Comparison of ENCODE assay signal across 27 cellular contexts in the genomic region with DNA sequence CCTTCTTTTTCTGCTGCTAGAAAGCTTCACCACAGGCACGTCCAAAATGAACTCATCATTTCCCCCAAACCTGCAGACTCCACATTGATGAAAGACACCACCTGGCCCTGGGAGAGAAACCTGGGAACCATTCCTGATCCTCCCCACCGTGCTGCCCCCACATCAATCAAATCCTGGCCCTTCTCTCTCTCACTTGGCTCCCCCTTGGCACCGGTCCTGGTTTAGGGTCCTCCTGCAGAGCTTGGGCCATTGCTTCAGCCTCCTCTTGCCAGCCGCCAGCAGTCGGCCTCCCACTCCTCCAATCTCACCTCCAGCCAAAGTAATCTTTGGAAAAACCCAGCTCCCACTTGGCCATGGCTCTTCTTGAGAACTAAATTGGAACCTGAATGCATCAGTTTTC. TPM values are rescaled to one million over a fixed set of nuclear protein-coding genes. Genes with fewer than 3 reads are reported as not detected.
DNase-seq lines count a peak whose midpoint lies in the region; ATAC-seq and TF ChIP-seq lines count a peak whose summit lies in the region.
"Had no signal": no experiment of that assay in that cellular context is flagged by ENCODE, and none has a peak within 500 bp of the region (broad histone marks: within the 10 kb centered on the region; RNA-seq: fewer than 3 reads in every experiment).

No MANE protein-coding gene starts in this region.

- peak overlapping the region; percentile 10 for H2BK5ac ChIP-seq in IMR-90 (ENCODE audit: low read depth, low read length, poor library complexity, severe bottlenecking)
- no peak overlapping the region for H2BK5ac ChIP-seq in mesenchymal stem cell (ENCODE audit: low read depth, low read length, poor library complexity, severe bottlenecking)
- H2BK5ac ChIP-seq in mesendoderm (ENCODE audit: low read length) = no peak overlapping the region

- CTCF ChIA-PET in IMR-90 (lab: Yijun Ruan, JAX) = no interaction called here
- CTCF ChIA-PET in naive thymus-derived CD4-positive, alpha-beta T cell (lab: Charles Lee) = no interaction called here

- POLR2A ChIA-PET in IMR-90 (lab: Charles Lee; ENCODE audit: unreplicated experiment) = no interaction called here
- POLR2A ChIA-PET in naive thymus-derived CD4-positive, alpha-beta T cell (lab: Charles Lee) = no interaction called here

- H3K27ac Mint-ChIP-seq in naive thymus-derived CD4-positive, alpha-beta T cell = no peak overlapping the region
- H3K27ac Mint-ChIP-seq: activated CD4-positive, alpha-beta T cell treated with anti-CD3 and anti-CD28 coated beads, Interleukin-2, amount 10 ng/mL, durations not matched to agents 24 days and 14 days; activated naive CD4-positive, alpha-beta T cell treated with anti-CD3 and anti-CD28 coated beads, Interleukin-2, amount 50 U/mL, for 24 hours; effector memory CD8-positive, alpha-beta T cell; memory B cell had no signal

- WGBS in IMR-90 (ENCODE audit: extremely low coverage in 2 of 2, insufficient read length in 1 of 2), 2 experiments = 79% methylated on average over 5 of the region's 5 CpGs; no CpG with 5 or more reads in 1 of the 2 experiments
- 98% methylated on average over 5 of the region's 5 CpGs for WGBS in mesenchymal stem cell
- WGBS in stomach, 5 donors = 74 to 90% (median 84%) methylated on average over 5 of the region's 5 CpGs
- no CpG with 5 or more reads among the region's 5 CpGs for WGBS in mesendoderm (ENCODE audit: extremely low coverage, insufficient coverage, low lambda C conversion rate)

- peak overlapping the region; percentile 85 for H3K4ac ChIP-seq in IMR-90 (ENCODE audit: low read depth, low read length)
- H3K4ac ChIP-seq in mesenchymal stem cell (ENCODE audit: low read depth in 1 of 2, low read length in 2 of 2) = no peak overlapping the region
- H3K4ac ChIP-seq in mesendoderm (ENCODE audit: low read depth, low read length) = no peak overlapping the region

- in situ Hi-C loops in IMR-90 (cut with MboI; ENCODE audit: low sequenced_read_pairs) = loop anchor here (5.0 kb wide), 2 partner anchors 55 to 100 kb away; no protein-coding TSS in a partner anchor

- H2BK15ac ChIP-seq in IMR-90 (ENCODE audit: low read depth, low read length) (peak overlapping the region; percentile 85; the same call in 2 of the 3 replicates), mesenchymal stem cell (ENCODE audit: low read depth, poor library complexity, severe bottlenecking) (peak overlapping the region; percentile 75), mesendoderm (replicated peaks; ENCODE audit: low read depth) (no peak overlapping the region)

- H3F3A ChIP-seq in MM.1S (ENCODE audit: insufficient read depth, low read length) = no peaks in the 10 kb centered on the region

- H3K36me3 Mint-ChIP-seq in naive thymus-derived CD4-positive, alpha-beta T cell = no peaks in the 10 kb centered on the region
- H3K36me3 Mint-ChIP-seq: activated naive CD4-positive, alpha-beta T cell treated with anti-CD3 and anti-CD28 coated beads, Interleukin-2, amount 50 U/mL, for 24 hours; IgD-negative memory B cell; memory B cell had no signal

- peaks cover 0 to 9% (median 1%) of the 10 kb centered on the region in 5 donors for H3K27me3 Mint-ChIP-seq in naive thymus-derived CD4-positive, alpha-beta T cell

- H3K18ac ChIP-seq in IMR-90 (ENCODE audit: low read depth, low read length) = peak overlapping the region; percentile 49
- H3K18ac ChIP-seq in mesenchymal stem cell (ENCODE audit: low read depth in 1 of 2, low read length in 2 of 2) = peak overlapping the region in 1 of 2 experiments; percentile 39
- H3K18ac ChIP-seq in mesendoderm (ENCODE audit: low read length) = no peak overlapping the region

- H2BK120ac ChIP-seq in IMR-90 (ENCODE audit: low read depth, low read length) (peak overlapping the region; percentile 94), mesenchymal stem cell (ENCODE audit: low read depth, low read length) (peak overlapping the region; percentile 50), mesendoderm (ENCODE audit: low read depth, low read length) (no peak overlapping the region)

- H3K9me3 ChIP-seq in IMR-90 (ENCODE audit: control insufficient read depth, insufficient read depth, low read length) (no peaks in the 10 kb centered on the region), ascending aorta (no peaks in the 10 kb centered on the region), mesenchymal stem cell (ENCODE audit: control insufficient read depth, low read length) (no peaks in the 10 kb centered on the region), stomach (no peaks in the 10 kb centered on the region), MM.1S (replicated peaks; ENCODE audit: insufficient read depth, low read length) (no peaks in the 10 kb centered on the region)
- H3K9me3 ChIP-seq in naive thymus-derived CD4-positive, alpha-beta T cell (ENCODE audit: control insufficient read depth in 2 of 3, low read length in 3 of 3) = no peaks in the 10 kb centered on the region
- H3K9me3 ChIP-seq: BLaER1, testis had no signal

- H2AFZ ChIP-seq in IMR-90 (replicated peaks; ENCODE audit: low read length, poor library complexity) = no peak overlapping the region
- H2AFZ ChIP-seq in mesenchymal stem cell (ENCODE audit: low read depth, low read length) = no peak overlapping the region
- H2AFZ ChIP-seq in MM.1S (ENCODE audit: low read length) = no peak overlapping the region

- H3K4me1 Mint-ChIP-seq in naive thymus-derived CD4-positive, alpha-beta T cell = no peaks in the 10 kb centered on the region
- H3K4me1 Mint-ChIP-seq: activated CD4-positive, alpha-beta T cell treated with anti-CD3 and anti-CD28 coated beads, Interleukin-2, amount 10 ng/mL, durations not matched to agents 24 days and 14 days; activated naive CD4-positive, alpha-beta T cell treated with anti-CD3 and anti-CD28 coated beads, Interleukin-2, amount 50 U/mL, for 24 hours; IgD-negative memory B cell; memory B cell had no signal

- peaks cover 35% of the 10 kb centered on the region for H3K4me1 ChIP-seq in IMR-90 (ENCODE audit: control insufficient read depth, insufficient read depth, low read length)
- H3K4me1 ChIP-seq in ascending aorta = peaks cover 11 to 28% of the 10 kb centered on the region in 2 donors
- peaks cover 10% of the 10 kb centered on the region for H3K4me1 ChIP-seq in mesenchymal stem cell (ENCODE audit: control insufficient read depth, insufficient read depth, low read depth, low read length)
- peaks cover 0 to 10% (median 5%) of the 10 kb centered on the region in 4 donors for H3K4me1 ChIP-seq in stomach
- no peaks in the 10 kb centered on the region for H3K4me1 ChIP-seq in naive thymus-derived CD4-positive, alpha-beta T cell (ENCODE audit: control insufficient read depth in 2 of 2, insufficient read depth in 2 of 2, low read length in 2 of 2)
- no peaks in the 10 kb centered on the region for H3K4me1 ChIP-seq in mesendoderm (ENCODE audit: control insufficient read depth, low read depth, low read length)
- H3K4me1 ChIP-seq in MM.1S (ENCODE audit: low read length) = no peaks in the 10 kb centered on the region
- H3K4me1 ChIP-seq: BLaER1, testis had no signal

- intact Hi-C loops in IMR-90 (cut with micrococcal nuclease) (no loop called here), ascending aorta (cut with DNase I) (loop anchor here (1.0 kb wide), 1 partner anchor 16 kb away; no protein-coding TSS in a partner anchor), stomach (cut with DNase I; ENCODE audit: low total_unique reads) (no loop called here)
- intact Hi-C loops in naive thymus-derived CD4-positive, alpha-beta T cell (cut with micrococcal nuclease) = no loop called here

- H3K9me1 ChIP-seq in IMR-90 (ENCODE audit: insufficient read depth, low read length) = peaks cover 34% of the 10 kb centered on the region

- H4K91ac ChIP-seq in IMR-90 (ENCODE audit: insufficient read depth, low read depth, low read length) (peak overlapping the region; percentile 80), mesenchymal stem cell (ENCODE audit: low read length) (peak overlapping the region; percentile 76)

- peak overlapping the region; percentile 17 to 86 for H2BK12ac ChIP-seq in mesenchymal stem cell (ENCODE audit: low read length in 2 of 2)

- H3K79me1 ChIP-seq in IMR-90 (ENCODE audit: low read depth in 1 of 2, low read length in 2 of 2) (no peaks in the 10 kb centered on the region), mesenchymal stem cell (replicated peaks; ENCODE audit: low read length, poor library complexity, severe bottlenecking) (no peaks in the 10 kb centered on the region), mesendoderm (ENCODE audit: low read length) (no peaks in the 10 kb centered on the region)

- BruUV-seq in IMR-90 (replicated peaks; lab: Mats Ljungman, UMichigan) = no TSS peak

- H3K79me2 ChIP-seq in mesendoderm (ENCODE audit: control insufficient read depth, insufficient read depth, low read length) (no peaks in the 10 kb centered on the region), MM.1S (ENCODE audit: low read length) (no peaks in the 10 kb centered on the region)

- peak overlapping the region in 1 of 2 experiments; percentile 73; a peak in 1 of 4 replicates for H4K8ac ChIP-seq in IMR-90 (ENCODE audit: low read depth in 2 of 2, low read length in 2 of 2)
- no peak overlapping the region for H4K8ac ChIP-seq in mesenchymal stem cell (ENCODE audit: low read length)
- H4K8ac ChIP-seq in mesendoderm (ENCODE audit: low read depth, low read length) = no peak overlapping the region

- H2AK5ac ChIP-seq in IMR-90 (ENCODE audit: low read depth, low read length) = peak overlapping the region; percentile 75
- H2AK5ac ChIP-seq in mesenchymal stem cell (ENCODE audit: low read length, severe bottlenecking) = no peak overlapping the region
- H2AK5ac ChIP-seq in mesendoderm (ENCODE audit: low read length) = no peak overlapping the region

- no peaks in the 10 kb centered on the region for H3K9me3 Mint-ChIP-seq in naive thymus-derived CD4-positive, alpha-beta T cell
- H3K9me3 Mint-ChIP-seq: activated CD4-positive, alpha-beta T cell treated with anti-CD3 and anti-CD28 coated beads, Interleukin-2, amount 10 ng/mL, durations not matched to agents 24 days and 14 days; activated naive CD4-positive, alpha-beta T cell treated with anti-CD3 and anti-CD28 coated beads, Interleukin-2, amount 50 U/mL, for 24 hours; effector memory CD8-positive, alpha-beta T cell; IgD-negative memory B cell; memory B cell had no signal

- TF ChIP-seq CTCF in IMR-90 (conservative IDR thresholded peaks at IDR 0.05; ENCODE audit: low read depth, low read length) (no peak), ascending aorta (IDR thresholded peaks at IDR 0.05) (no peak), stomach (IDR thresholded peaks at IDR 0.05) (no peak), MM.1S (IDR thresholded peaks at IDR 0.05; ENCODE audit: low read length) (no peak)

- peak overlapping the region; percentile 77 for H3K14ac ChIP-seq in IMR-90 (replicated peaks; ENCODE audit: low read depth, low read length)
- no peak overlapping the region for H3K14ac ChIP-seq in mesenchymal stem cell (ENCODE audit: low read length in 2 of 2)

- no peak overlapping the region for H3K9ac ChIP-seq in IMR-90 (ENCODE audit: low read depth, low read length)
- H3K9ac ChIP-seq in mesenchymal stem cell (ENCODE audit: low read length) = peak overlapping the region; percentile 60
- H3K9ac ChIP-seq in mesendoderm (ENCODE audit: low read length) = no peak overlapping the region
- no peak overlapping the region for H3K9ac ChIP-seq in MM.1S (ENCODE audit: low read length)
- H3K9ac ChIP-seq: BLaER1 had no signal

- H3K27ac ChIP-seq in IMR-90 (ENCODE audit: insufficient read depth, low read length) (peak overlapping the region; percentile 9; the same call in 1 of the 2 replicates), ascending aorta (peak overlapping the region; percentile 64 to 69), mesenchymal stem cell (ENCODE audit: low read length, poor library complexity, severe bottlenecking) (no peak overlapping the region), stomach (peak overlapping the region in 4 of 5 donors; percentile 54 to 85 (median 82)), mesendoderm (ENCODE audit: low read depth, low read length) (no peak overlapping the region), MM.1S (ENCODE audit: low read length) (no peak overlapping the region)
- no peak overlapping the region for H3K27ac ChIP-seq in naive thymus-derived CD4-positive, alpha-beta T cell (ENCODE audit: low read depth, low read length)
- H3K27ac ChIP-seq: BLaER1, testis had no signal

- TF ChIP-seq EP300 in stomach (IDR thresholded peaks at IDR 0.05) = no peak

- H3K9me2 ChIP-seq in MM.1S (replicated peaks; ENCODE audit: insufficient read depth, low read length) = no peaks in the 10 kb centered on the region

- H3K4me3 ChIP-seq in IMR-90 (ENCODE audit: insufficient read depth, low read depth, low read length) = no peak overlapping the region
- H3K4me3 ChIP-seq in ascending aorta = no peak overlapping the region
- H3K4me3 ChIP-seq in mesenchymal stem cell (ENCODE audit: insufficient read depth in 1 of 2, low read depth in 1 of 2, low read length in 2 of 2) = peak overlapping the region in 1 of 2 experiments; percentile 17
- no peak overlapping the region for H3K4me3 ChIP-seq in stomach
- H3K4me3 ChIP-seq in naive thymus-derived CD4-positive, alpha-beta T cell (ENCODE audit: low read length) = no peak overlapping the region
- H3K4me3 ChIP-seq in mesendoderm (ENCODE audit: low read length) = no peak overlapping the region
- H3K4me3 ChIP-seq in MM.1S (ENCODE audit: low read length) = no peak overlapping the region
- H3K4me3 ChIP-seq: BLaER1, testis had no signal

- no peak for ATAC-seq in IMR-90 (ENCODE audit: low read depth)
- ATAC-seq in naive thymus-derived CD4-positive, alpha-beta T cell = no peak
- ATAC-seq: effector memory CD8-positive, alpha-beta T cell; HCT116 had no signal

- H2AK9ac ChIP-seq in IMR-90 (replicated peaks; ENCODE audit: low read depth, low read length, poor library complexity) = peak overlapping the region; percentile 22

- no peak for TF ChIP-seq RAD21 in IMR-90 (IDR thresholded peaks at IDR 0.05; ENCODE audit: low read length)

- H3K4me3 Mint-ChIP-seq in naive thymus-derived CD4-positive, alpha-beta T cell = no peak overlapping the region
- H3K4me3 Mint-ChIP-seq: activated CD4-positive, alpha-beta T cell treated with anti-CD3 and anti-CD28 coated beads, Interleukin-2, amount 10 ng/mL, durations not matched to agents 24 days and 14 days; activated naive CD4-positive, alpha-beta T cell treated with anti-CD3 and anti-CD28 coated beads, Interleukin-2, amount 50 U/mL, for 24 hours; effector memory CD8-positive, alpha-beta T cell; IgD-negative memory B cell; memory B cell had no signal

- H3K27me3 ChIP-seq in IMR-90 (ENCODE audit: control insufficient read depth, insufficient read depth, low read length) (no peaks in the 10 kb centered on the region), ascending aorta (no peaks in the 10 kb centered on the region), mesenchymal stem cell (ENCODE audit: control insufficient read depth in 1 of 2, insufficient read depth in 1 of 2, low read length in 2 of 2) (no peaks in the 10 kb centered on the region), stomach (peaks cover 0 to 5% (median 0%) of the 10 kb centered on the region in 3 donors), mesendoderm (ENCODE audit: insufficient read depth, low read length, poor library complexity) (no peaks in the 10 kb centered on the region), MM.1S (replicated peaks; ENCODE audit: insufficient read depth, low read length) (peaks cover 96% of the 10 kb centered on the region)
- no peaks in the 10 kb centered on the region for H3K27me3 ChIP-seq in naive thymus-derived CD4-positive, alpha-beta T cell (ENCODE audit: control insufficient read depth in 2 of 2, insufficient read depth in 2 of 2, low read length in 2 of 2)
- H3K27me3 ChIP-seq: BLaER1, testis had no signal

- peak overlapping the region; percentile 95 for H2BK20ac ChIP-seq in IMR-90 (ENCODE audit: low read depth, low read length)

- DNase-seq in IMR-90 (no peak), ascending aorta (ENCODE audit: low spot score in 2 of 2) (no peak), mesenchymal stem cell (no peak), stomach (no peak), mesendoderm (no peak), MM.1S (no peak)
- DNase-seq in naive thymus-derived CD4-positive, alpha-beta T cell = no peak
- DNase-seq: activated CD4-positive, alpha-beta T cell treated with anti-CD3 and anti-CD28 coated beads, Interleukin-2, amount 10 ng/mL, durations not matched to agents 24 days and 14 days; aorta; central memory CD4-positive, alpha-beta T cell; DMS 273 treated with DMSO at 0.1 percent for 48 hours; effector memory CD8-positive, alpha-beta T cell; NCI-H146; NCI-H2107; NCI-H345; NCI-H748 treated with DMSO at 0.1 percent for 48 hours; SHP77 treated with DMSO at 0.1 percent for 48 hours; stimulated activated naive CD4-positive, alpha-beta T cell treated with Interleukin-2 at 50 U/mL for 16 hours; SW 1271; testis had no signal

- no peak overlapping the region for H3K56ac ChIP-seq in IMR-90 (ENCODE audit: extremely low read depth, insufficient read depth, low read length)
- no peak overlapping the region for H3K56ac ChIP-seq in mesendoderm (ENCODE audit: low read length)

- no peaks in the 10 kb centered on the region for H3K36me3 ChIP-seq in IMR-90 (ENCODE audit: control insufficient read depth, insufficient read depth, low read length)
- H3K36me3 ChIP-seq in ascending aorta = no peaks in the 10 kb centered on the region
- H3K36me3 ChIP-seq in mesenchymal stem cell (ENCODE audit: control insufficient read depth in 1 of 2, insufficient read depth in 2 of 2, low read depth in 1 of 2, low read length in 2 of 2) = no peaks in the 10 kb centered on the region
- H3K36me3 ChIP-seq in stomach = no peaks in the 10 kb centered on the region
- no peaks in the 10 kb centered on the region for H3K36me3 ChIP-seq in naive thymus-derived CD4-positive, alpha-beta T cell (ENCODE audit: control insufficient read depth in 2 of 3, insufficient read depth in 3 of 3, low read length in 3 of 3)
- H3K36me3 ChIP-seq in mesendoderm (ENCODE audit: control insufficient read depth, insufficient read depth, low read length) = no peaks in the 10 kb centered on the region
- H3K36me3 ChIP-seq in MM.1S (replicated peaks; ENCODE audit: insufficient read depth, low read length) = no peaks in the 10 kb centered on the region
- H3K36me3 ChIP-seq: BLaER1 had no signal

- H4K5ac ChIP-seq in IMR-90 (ENCODE audit: low read depth, low read length) = peak overlapping the region; percentile 44
- no peak overlapping the region for H4K5ac ChIP-seq in mesendoderm (ENCODE audit: low read length)

- H3K4me2 ChIP-seq in IMR-90 (ENCODE audit: low read depth, low read length) = no peak overlapping the region
- no peak overlapping the region for H3K4me2 ChIP-seq in mesenchymal stem cell (ENCODE audit: low read length, poor library complexity, severe bottlenecking)
- no peak overlapping the region for H3K4me2 ChIP-seq in mesendoderm (ENCODE audit: low read length)
- no peak overlapping the region for H3K4me2 ChIP-seq in MM.1S (ENCODE audit: low read depth, low read length)
- H3K4me2 ChIP-seq: BLaER1 had no signal

- no peak for TF ChIP-seq POLR2A in IMR-90 (IDR thresholded peaks at IDR 0.05; ENCODE audit: low read depth, low read length)
- no peak for TF ChIP-seq POLR2A in stomach (IDR thresholded peaks at IDR 0.05)

- H4K20me1 ChIP-seq in IMR-90 (ENCODE audit: insufficient read depth, low read length) (no peaks in the 10 kb centered on the region), MM.1S (ENCODE audit: insufficient read depth, low read length) (no peaks in the 10 kb centered on the region)
- H4K20me1 ChIP-seq: BLaER1 had no signal

- dilution Hi-C loops in IMR-90 (cut with HindIII; ENCODE audit: low sequenced_read_pairs, unreplicated experiment) = no loop called here

- 0 out of 2 replicates have a peak overlapping the region, but pooled peaks have one; percentile 16 for H3K23ac ChIP-seq in IMR-90 (ENCODE audit: low read depth, low read length)
- no peak overlapping the region for H3K23ac ChIP-seq in mesenchymal stem cell (ENCODE audit: low read length in 2 of 2)
- no peak overlapping the region for H3K23ac ChIP-seq in mesendoderm (ENCODE audit: low read length)

RNA-seq across cellular contexts. Expression of a gene that starts 38.5 kb away (rescaled TPM):
- total RNA-seq in IMR-90 (2012; rRNA removed) = 0.28 and 0.36 TPM in 2 replicates
- polyA plus RNA-seq in IMR-90 (2012; rRNA removed) = 0.29 and 0.50 TPM in 2 replicates
- 0.04 and 0.08 TPM in 2 replicates for polyA plus RNA-seq in IMR-90 (2012; cell fraction: cytosol; rRNA removed)
- 0.07 and 0.11 TPM in 2 replicates for polyA plus RNA-seq in IMR-90 (2012; cell fraction: nucleus; rRNA removed; ENCODE audit: low replicate concordance)
- not detected for total RNA-seq in ascending aorta
- polyA plus RNA-seq in mesenchymal stem cell (2013, experiment 1 of 2) = 0.41 TPM
- 0.41 TPM for polyA plus RNA-seq in mesenchymal stem cell (2013, experiment 2 of 2)
- 10 to 100 TPM in 1 of 5 donors, 1 to 10 TPM in 1, under 1 TPM in 2, not detected in 1; 0.45 to 13.0 (median 2.9) TPM for total RNA-seq in stomach
- polyA plus RNA-seq in stomach = under 1 TPM; 0.56 to 0.88 (median 0.76) TPM
- total RNA-seq in naive thymus-derived CD4-positive, alpha-beta T cell = 1 to 10 TPM in 2 of 5 experiments, under 1 TPM in 1, not detected in 2; 0.59 to 9.5 (median 1.4) TPM
- not detected for polyA plus RNA-seq in naive thymus-derived CD4-positive, alpha-beta T cell
- polyA plus RNA-seq in mesendoderm (2013, experiment 1 of 2) = 0.94 TPM
- polyA plus RNA-seq in mesendoderm (2013, experiment 2 of 2) = 1.1 TPM
- polyA plus RNA-seq: IgD-negative memory B cell had no signal

RNA-seq across cellular contexts. Expression of a gene that starts 38.6 kb away (rescaled TPM):
- total RNA-seq in IMR-90 (2012; rRNA removed) (not detected in 2 replicates), ascending aorta (not detected), stomach (not detected)
- polyA plus RNA-seq in IMR-90 (2012; rRNA removed) (not detected in 2 replicates), stomach (under 1 TPM in 1 of 3 donors, not detected in 2; 0.05 TPM)
- polyA plus RNA-seq in IMR-90 (2012; cell fraction: cytosol; rRNA removed) = not detected in 2 replicates
- not detected in 2 replicates for polyA plus RNA-seq in IMR-90 (2012; cell fraction: nucleus; rRNA removed; ENCODE audit: low replicate concordance)
- not detected for polyA plus RNA-seq in mesenchymal stem cell (2013, experiment 1 of 2)
- not detected for polyA plus RNA-seq in mesenchymal stem cell (2013, experiment 2 of 2)
- total RNA-seq in naive thymus-derived CD4-positive, alpha-beta T cell = under 1 TPM in 2 of 5 experiments, not detected in 3; 0.11 to 0.70 TPM
- polyA plus RNA-seq in naive thymus-derived CD4-positive, alpha-beta T cell = not detected
- polyA plus RNA-seq in mesendoderm (2013, experiment 1 of 2) = 0.03 TPM
- polyA plus RNA-seq in mesendoderm (2013, experiment 2 of 2) = 0.06 TPM
- total RNA-seq: aorta had no signal
- polyA plus RNA-seq: AG04450, aorta, IgD-negative memory B cell had no signal

RNA-seq across cellular contexts. Expression of a gene that starts 50.7 kb away (rescaled TPM):
- total RNA-seq in IMR-90 (2012; rRNA removed) (11.3 and 11.4 TPM in 2 replicates), ascending aorta (580 TPM), stomach (100 to 1,000 TPM in 4 of 5 donors, 10 to 100 TPM in 1; 38.8 to 416 (median 210) TPM)
- polyA plus RNA-seq in IMR-90 (2012; rRNA removed) (80.8 and 87.9 TPM in 2 replicates), stomach (10 to 100 TPM; 43.4 to 97.3 (median 95.6) TPM)
- 107 and 230 TPM in 2 replicates for polyA plus RNA-seq in IMR-90 (2012; cell fraction: cytosol; rRNA removed)
- polyA plus RNA-seq in IMR-90 (2012; cell fraction: nucleus; rRNA removed; ENCODE audit: low replicate concordance) = 78.8 and 81.4 TPM in 2 replicates
- polyA plus RNA-seq in mesenchymal stem cell (2013, experiment 1 of 2) = 190 TPM
- 191 TPM for polyA plus RNA-seq in mesenchymal stem cell (2013, experiment 2 of 2)
- total RNA-seq in naive thymus-derived CD4-positive, alpha-beta T cell = 1 to 10 TPM in 1 of 5 experiments, under 1 TPM in 1, not detected in 3; 0.11 to 1.1 TPM
- polyA plus RNA-seq in naive thymus-derived CD4-positive, alpha-beta T cell = not detected
- polyA plus RNA-seq in mesendoderm (2013, experiment 1 of 2) = 104 TPM
- 102 TPM for polyA plus RNA-seq in mesendoderm (2013, experiment 2 of 2)
- total RNA-seq: activated CD4-positive, alpha-beta T cell treated with anti-CD3 and anti-CD28 coated beads, Interleukin-2, amount 10 ng/mL, durations not matched to agents 24 days and 14 days; activated CD8-positive, alpha-beta memory T cell treated with anti-CD3 and anti-CD28 coated beads for 36 hours had no signal
- polyA plus RNA-seq: IgD-negative memory B cell had no signal

Comparison
In these comparisons a context has a peak if more than half of its experiments do, and no peak if none do; other contexts are left out.
1. H3K27ac ChIP-seq: peak in IMR-90 (single experiment), ascending aorta (2 of 2) and stomach (4 of 5); none in mesenchymal stem cell (single experiment), naive thymus-derived CD4-positive, alpha-beta T cell (single experiment), mesendoderm (single experiment) and MM.1S (single experiment).